In the genomic region with DNA sequence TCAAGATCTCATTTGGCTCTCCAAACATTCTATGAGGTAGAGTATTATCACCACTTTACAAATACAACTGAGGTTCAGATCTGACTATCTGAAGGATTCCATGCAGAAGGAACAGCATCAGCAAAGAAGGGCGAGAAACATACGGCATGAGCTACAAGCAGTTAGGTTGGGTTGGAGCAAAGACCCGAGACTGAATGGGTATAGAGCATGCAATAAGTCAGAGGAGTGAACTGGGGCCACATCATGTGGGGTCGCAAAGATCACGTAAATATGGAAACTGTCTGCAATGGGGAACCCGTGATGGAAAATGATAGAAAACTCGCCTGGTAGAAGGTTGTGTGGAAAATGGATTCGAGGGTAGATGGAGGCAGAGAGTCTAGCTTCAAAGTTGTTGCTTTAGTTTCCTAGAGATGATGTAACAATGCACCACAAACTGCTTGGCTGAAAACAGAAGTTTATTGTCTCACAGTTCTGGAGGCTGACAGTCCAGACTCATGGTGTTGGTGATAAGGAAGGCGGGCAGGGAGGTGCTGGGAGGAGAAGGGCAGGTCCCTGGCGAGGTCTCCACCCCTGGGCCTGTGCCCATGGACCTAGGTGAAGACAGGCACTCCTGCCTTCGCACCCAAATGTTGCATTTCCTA, we compare ENCODE assay signal across 1 cellular context.
TF ChIP-seq lines count a peak whose summit lies in the region.

No MANE protein-coding gene starts in this region.

TF ChIP-seq in K562, 482 proteins besides CTCF, POLR2A, EP300 and RAD21 (continued from another document and continues in another):
- TF ChIP-seq, protein P1, sequence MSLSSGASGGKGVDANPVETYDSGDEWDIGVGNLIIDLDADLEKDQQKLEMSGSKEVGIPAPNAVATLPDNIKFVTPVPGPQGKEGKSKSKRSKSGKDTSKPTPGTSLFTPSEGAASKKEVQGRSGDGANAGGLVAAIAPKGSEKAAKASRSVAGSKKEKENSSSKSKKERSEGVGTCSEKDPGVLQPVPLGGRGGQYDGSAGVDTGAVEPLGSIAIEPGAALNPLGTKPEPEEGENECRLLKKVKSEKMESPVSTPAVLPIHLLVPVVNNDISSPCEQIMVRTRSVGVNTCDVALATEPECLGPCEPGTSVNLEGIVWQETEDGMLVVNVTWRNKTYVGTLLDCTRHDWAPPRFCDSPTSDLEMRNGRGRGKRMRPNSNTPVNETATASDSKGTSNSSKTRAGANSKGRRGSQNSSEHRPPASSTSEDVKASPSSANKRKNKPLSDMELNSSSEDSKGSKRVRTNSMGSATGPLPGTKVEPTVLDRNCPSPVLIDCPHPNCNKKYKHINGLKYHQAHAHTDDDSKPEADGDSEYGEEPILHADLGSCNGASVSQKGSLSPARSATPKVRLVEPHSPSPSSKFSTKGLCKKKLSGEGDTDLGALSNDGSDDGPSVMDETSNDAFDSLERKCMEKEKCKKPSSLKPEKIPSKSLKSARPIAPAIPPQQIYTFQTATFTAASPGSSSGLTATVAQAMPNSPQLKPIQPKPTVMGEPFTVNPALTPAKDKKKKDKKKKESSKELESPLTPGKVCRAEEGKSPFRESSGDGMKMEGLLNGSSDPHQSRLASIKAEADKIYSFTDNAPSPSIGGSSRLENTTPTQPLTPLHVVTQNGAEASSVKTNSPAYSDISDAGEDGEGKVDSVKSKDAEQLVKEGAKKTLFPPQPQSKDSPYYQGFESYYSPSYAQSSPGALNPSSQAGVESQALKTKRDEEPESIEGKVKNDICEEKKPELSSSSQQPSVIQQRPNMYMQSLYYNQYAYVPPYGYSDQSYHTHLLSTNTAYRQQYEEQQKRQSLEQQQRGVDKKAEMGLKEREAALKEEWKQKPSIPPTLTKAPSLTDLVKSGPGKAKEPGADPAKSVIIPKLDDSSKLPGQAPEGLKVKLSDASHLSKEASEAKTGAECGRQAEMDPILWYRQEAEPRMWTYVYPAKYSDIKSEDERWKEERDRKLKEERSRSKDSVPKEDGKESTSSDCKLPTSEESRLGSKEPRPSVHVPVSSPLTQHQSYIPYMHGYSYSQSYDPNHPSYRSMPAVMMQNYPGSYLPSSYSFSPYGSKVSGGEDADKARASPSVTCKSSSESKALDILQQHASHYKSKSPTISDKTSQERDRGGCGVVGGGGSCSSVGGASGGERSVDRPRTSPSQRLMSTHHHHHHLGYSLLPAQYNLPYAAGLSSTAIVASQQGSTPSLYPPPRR (CRISPR knock-in tag; IDR thresholded peaks at IDR 0.05; ENCODE audit: borderline replicate concordance) = no peak
- TF ChIP-seq ZBTB7A (IDR thresholded peaks at IDR 0.05; ENCODE audit: borderline replicate concordance, control insufficient read depth, low read depth, low read length) = no peak
- TF ChIP-seq MBD2 (IDR thresholded peaks at IDR 0.05; ENCODE audit: borderline replicate concordance, low read depth) = no peak
- TF ChIP-seq ADNP (tag; IDR thresholded peaks at IDR 0.05) = no peak
- no peak for TF ChIP-seq SAP30 (IDR thresholded peaks at IDR 0.05; ENCODE audit: borderline replicate concordance, insufficient read depth, low read depth, low read length, poor library complexity, severe bottlenecking)
- no peak for TF ChIP-seq TOE1 (IDR thresholded peaks at IDR 0.05; ENCODE audit: borderline replicate concordance)
- TF ChIP-seq TOE1 (CRISPR knock-in tag; IDR thresholded peaks at IDR 0.05; ENCODE audit: borderline replicate concordance, low read depth) = no peak
- TF ChIP-seq TSC22D4 (tag; IDR thresholded peaks at IDR 0.05) = no peak
- no peak for TF ChIP-seq ZC3H8 (IDR thresholded peaks at IDR 0.05)
- TF ChIP-seq CBX2 (IDR thresholded peaks at IDR 0.05; ENCODE audit: insufficient read depth, low read length, poor library complexity, severe bottlenecking) = no peak
- no peak for TF ChIP-seq GABPB1 (CRISPR knock-in tag; IDR thresholded peaks at IDR 0.05)
- no peak for TF ChIP-seq SUPT5H (IDR thresholded peaks at IDR 0.05)
- no peak for TF ChIP-seq ZNF134 (CRISPR knock-in tag; conservative IDR thresholded peaks at IDR 0.05)
- no peak for TF ChIP-seq XRCC4 (IDR thresholded peaks at IDR 0.05; ENCODE audit: extremely low read depth, insufficient read depth, insufficient read length)
- no peak for TF ChIP-seq RB1 (IDR thresholded peaks at IDR 0.05; ENCODE audit: low read depth)
- no peak for TF ChIP-seq POLR2B (IDR thresholded peaks at IDR 0.05; ENCODE audit: low read depth, partially characterized antibody)
- TF ChIP-seq ZFP36 (IDR thresholded peaks at IDR 0.05; ENCODE audit: low read depth, low read length, partially characterized antibody) = peak; percentile 8
- TF ChIP-seq TEAD2 (tag; IDR thresholded peaks at IDR 0.05) = no peak
- TF ChIP-seq, protein P2, sequence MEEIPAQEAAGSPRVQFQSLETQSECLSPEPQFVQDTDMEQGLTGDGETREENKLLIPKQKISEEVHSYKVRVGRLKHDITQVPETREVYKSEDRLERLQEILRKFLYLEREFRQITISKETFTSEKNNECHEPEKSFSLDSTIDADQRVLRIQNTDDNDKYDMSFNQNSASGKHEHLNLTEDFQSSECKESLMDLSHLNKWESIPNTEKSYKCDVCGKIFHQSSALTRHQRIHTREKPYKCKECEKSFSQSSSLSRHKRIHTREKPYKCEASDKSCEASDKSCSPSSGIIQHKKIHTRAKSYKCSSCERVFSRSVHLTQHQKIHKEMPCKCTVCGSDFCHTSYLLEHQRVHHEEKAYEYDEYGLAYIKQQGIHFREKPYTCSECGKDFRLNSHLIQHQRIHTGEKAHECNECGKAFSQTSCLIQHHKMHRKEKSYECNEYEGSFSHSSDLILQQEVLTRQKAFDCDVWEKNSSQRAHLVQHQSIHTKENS (CRISPR knock-in tag; IDR thresholded peaks at IDR 0.05) = no peak
- TF ChIP-seq, protein P3, sequence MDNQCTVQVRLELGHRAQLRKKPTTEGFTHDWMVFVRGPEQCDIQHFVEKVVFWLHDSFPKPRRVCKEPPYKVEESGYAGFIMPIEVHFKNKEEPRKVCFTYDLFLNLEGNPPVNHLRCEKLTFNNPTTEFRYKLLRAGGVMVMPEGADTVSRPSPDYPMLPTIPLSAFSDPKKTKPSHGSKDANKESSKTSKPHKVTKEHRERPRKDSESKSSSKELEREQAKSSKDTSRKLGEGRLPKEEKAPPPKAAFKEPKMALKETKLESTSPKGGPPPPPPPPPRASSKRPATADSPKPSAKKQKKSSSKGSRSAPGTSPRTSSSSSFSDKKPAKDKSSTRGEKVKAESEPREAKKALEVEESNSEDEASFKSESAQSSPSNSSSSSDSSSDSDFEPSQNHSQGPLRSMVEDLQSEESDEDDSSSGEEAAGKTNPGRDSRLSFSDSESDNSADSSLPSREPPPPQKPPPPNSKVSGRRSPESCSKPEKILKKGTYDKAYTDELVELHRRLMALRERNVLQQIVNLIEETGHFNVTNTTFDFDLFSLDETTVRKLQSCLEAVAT (IDR thresholded peaks at IDR 0.05) = no peak
- TF ChIP-seq GTF2A2 (tag; IDR thresholded peaks at IDR 0.05) = no peak; the same call in 1 of the 2 replicates
- no peak for TF ChIP-seq HMG20A (CRISPR knock-in tag; conservative IDR thresholded peaks at IDR 0.05)
- TF ChIP-seq NUFIP1 (IDR thresholded peaks at IDR 0.05; ENCODE audit: partially characterized antibody) = no peak
- no peak for TF ChIP-seq ZNF561 (CRISPR knock-in tag; conservative IDR thresholded peaks at IDR 0.05)
- TF ChIP-seq, protein P4, sequence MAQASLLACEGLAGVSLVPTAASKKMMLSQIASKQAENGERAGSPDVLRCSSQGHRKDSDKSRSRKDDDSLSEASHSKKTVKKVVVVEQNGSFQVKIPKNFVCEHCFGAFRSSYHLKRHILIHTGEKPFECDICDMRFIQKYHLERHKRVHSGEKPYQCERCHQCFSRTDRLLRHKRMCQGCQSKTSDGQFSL (CRISPR knock-in tag; IDR thresholded peaks at IDR 0.05) = no peak
- TF ChIP-seq, protein P4 (tag; IDR thresholded peaks at IDR 0.05) = no peak
- TF ChIP-seq, protein P5, sequence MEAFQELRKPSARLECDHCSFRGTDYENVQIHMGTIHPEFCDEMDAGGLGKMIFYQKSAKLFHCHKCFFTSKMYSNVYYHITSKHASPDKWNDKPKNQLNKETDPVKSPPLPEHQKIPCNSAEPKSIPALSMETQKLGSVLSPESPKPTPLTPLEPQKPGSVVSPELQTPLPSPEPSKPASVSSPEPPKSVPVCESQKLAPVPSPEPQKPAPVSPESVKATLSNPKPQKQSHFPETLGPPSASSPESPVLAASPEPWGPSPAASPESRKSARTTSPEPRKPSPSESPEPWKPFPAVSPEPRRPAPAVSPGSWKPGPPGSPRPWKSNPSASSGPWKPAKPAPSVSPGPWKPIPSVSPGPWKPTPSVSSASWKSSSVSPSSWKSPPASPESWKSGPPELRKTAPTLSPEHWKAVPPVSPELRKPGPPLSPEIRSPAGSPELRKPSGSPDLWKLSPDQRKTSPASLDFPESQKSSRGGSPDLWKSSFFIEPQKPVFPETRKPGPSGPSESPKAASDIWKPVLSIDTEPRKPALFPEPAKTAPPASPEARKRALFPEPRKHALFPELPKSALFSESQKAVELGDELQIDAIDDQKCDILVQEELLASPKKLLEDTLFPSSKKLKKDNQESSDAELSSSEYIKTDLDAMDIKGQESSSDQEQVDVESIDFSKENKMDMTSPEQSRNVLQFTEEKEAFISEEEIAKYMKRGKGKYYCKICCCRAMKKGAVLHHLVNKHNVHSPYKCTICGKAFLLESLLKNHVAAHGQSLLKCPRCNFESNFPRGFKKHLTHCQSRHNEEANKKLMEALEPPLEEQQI (IDR thresholded peaks at IDR 0.05) = no peak
- TF ChIP-seq, protein P6, sequence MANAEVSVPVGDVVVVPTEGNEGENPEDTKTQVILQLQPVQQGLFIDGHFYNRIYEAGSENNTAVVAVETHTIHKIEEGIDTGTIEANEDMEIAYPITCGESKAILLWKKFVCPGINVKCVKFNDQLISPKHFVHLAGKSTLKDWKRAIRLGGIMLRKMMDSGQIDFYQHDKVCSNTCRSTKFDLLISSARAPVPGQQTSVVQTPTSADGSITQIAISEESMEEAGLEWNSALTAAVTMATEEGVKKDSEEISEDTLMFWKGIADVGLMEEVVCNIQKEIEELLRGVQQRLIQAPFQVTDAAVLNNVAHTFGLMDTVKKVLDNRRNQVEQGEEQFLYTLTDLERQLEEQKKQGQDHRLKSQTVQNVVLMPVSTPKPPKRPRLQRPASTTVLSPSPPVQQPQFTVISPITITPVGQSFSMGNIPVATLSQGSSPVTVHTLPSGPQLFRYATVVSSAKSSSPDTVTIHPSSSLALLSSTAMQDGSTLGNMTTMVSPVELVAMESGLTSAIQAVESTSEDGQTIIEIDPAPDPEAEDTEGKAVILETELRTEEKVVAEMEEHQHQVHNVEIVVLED (CRISPR knock-in tag; IDR thresholded peaks at IDR 0.05) = no peak
- TF ChIP-seq ZNF232 (CRISPR knock-in tag; IDR thresholded peaks at IDR 0.05) = no peak
- TF ChIP-seq, protein P7, sequence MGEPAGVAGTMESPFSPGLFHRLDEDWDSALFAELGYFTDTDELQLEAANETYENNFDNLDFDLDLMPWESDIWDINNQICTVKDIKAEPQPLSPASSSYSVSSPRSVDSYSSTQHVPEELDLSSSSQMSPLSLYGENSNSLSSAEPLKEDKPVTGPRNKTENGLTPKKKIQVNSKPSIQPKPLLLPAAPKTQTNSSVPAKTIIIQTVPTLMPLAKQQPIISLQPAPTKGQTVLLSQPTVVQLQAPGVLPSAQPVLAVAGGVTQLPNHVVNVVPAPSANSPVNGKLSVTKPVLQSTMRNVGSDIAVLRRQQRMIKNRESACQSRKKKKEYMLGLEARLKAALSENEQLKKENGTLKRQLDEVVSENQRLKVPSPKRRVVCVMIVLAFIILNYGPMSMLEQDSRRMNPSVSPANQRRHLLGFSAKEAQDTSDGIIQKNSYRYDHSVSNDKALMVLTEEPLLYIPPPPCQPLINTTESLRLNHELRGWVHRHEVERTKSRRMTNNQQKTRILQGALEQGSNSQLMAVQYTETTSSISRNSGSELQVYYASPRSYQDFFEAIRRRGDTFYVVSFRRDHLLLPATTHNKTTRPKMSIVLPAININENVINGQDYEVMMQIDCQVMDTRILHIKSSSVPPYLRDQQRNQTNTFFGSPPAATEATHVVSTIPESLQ (CRISPR knock-in tag; IDR thresholded peaks at IDR 0.05) = no peak
- no peak for TF ChIP-seq CHD4 (IDR thresholded peaks at IDR 0.05; ENCODE audit: insufficient read depth, insufficient replicate concordance, low read depth, low read length, poor library complexity, severe bottlenecking)
- TF ChIP-seq MAFF (IDR thresholded peaks at IDR 0.05; ENCODE audit: low read length) = no peak
- no peak for TF ChIP-seq POLR3G (IDR thresholded peaks at IDR 0.05; ENCODE audit: extremely low read depth, insufficient read length, insufficient replicate concordance)
- no peak for TF ChIP-seq NRF1 (conservative IDR thresholded peaks at IDR 0.05 in 1 of 2, IDR thresholded peaks at IDR 0.05 in 1 of 2)
- no peak for TF ChIP-seq SP2 (IDR thresholded peaks at IDR 0.05; ENCODE audit: extremely low read depth, low read depth, low read length, poor library complexity, severe bottlenecking)
- TF ChIP-seq PRPF4 (IDR thresholded peaks at IDR 0.05; ENCODE audit: insufficient read depth, low read depth, low read length, poor library complexity, severe bottlenecking) = no peak
- peak; percentile 57; the same call in 1 of the 2 replicates for TF ChIP-seq TEAD4 (IDR thresholded peaks at IDR 0.05; ENCODE audit: low read length)
- TF ChIP-seq TEAD4 (CRISPR knock-in tag; IDR thresholded peaks at IDR 0.05; ENCODE audit: borderline replicate concordance) = no peak
- TF ChIP-seq ZNF79 (CRISPR knock-in tag; IDR thresholded peaks at IDR 0.05; ENCODE audit: low read depth) = no peak
- TF ChIP-seq NR1H2 (CRISPR knock-in tag; IDR thresholded peaks at IDR 0.05) = no peak
- 0 out of 2 replicates have a peak, but pooled peaks have one; percentile 14 for TF ChIP-seq TAF7 (tag; IDR thresholded peaks at IDR 0.05)
- peak; percentile 70; the same call in 1 of the 2 replicates for TF ChIP-seq DPF2 (IDR thresholded peaks at IDR 0.05)
- TF ChIP-seq ZNF830 (CRISPR knock-in tag; IDR thresholded peaks at IDR 0.05) = no peak
- TF ChIP-seq CREBBP (IDR thresholded peaks at IDR 0.05; ENCODE audit: low read depth, low read length) = no peak
- no peak for TF ChIP-seq ZNF174 (CRISPR knock-in tag; IDR thresholded peaks at IDR 0.05)
- TF ChIP-seq MYNN (IDR thresholded peaks at IDR 0.05) = no peak
- TF ChIP-seq MYNN (CRISPR knock-in tag; IDR thresholded peaks at IDR 0.05) = no peak
- TF ChIP-seq CHCHD3 (CRISPR knock-in tag; IDR thresholded peaks at IDR 0.05) = no peak
- TF ChIP-seq, protein P8, sequence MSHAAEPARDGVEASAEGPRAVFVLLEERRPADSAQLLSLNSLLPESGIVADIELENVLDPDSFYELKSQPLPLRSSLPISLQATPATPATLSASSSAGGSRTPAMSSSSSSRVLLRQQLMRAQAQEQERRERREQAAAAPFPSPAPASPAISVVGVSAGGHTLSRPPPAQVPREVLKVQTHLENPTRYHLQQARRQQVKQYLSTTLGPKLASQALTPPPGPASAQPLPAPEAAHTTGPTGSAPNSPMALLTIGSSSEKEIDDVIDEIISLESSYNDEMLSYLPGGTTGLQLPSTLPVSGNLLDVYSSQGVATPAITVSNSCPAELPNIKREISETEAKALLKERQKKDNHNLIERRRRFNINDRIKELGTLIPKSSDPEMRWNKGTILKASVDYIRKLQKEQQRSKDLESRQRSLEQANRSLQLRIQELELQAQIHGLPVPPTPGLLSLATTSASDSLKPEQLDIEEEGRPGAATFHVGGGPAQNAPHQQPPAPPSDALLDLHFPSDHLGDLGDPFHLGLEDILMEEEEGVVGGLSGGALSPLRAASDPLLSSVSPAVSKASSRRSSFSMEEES (CRISPR knock-in tag; IDR thresholded peaks at IDR 0.05) = no peak
- TF ChIP-seq BHLHE40 (IDR thresholded peaks at IDR 0.05; ENCODE audit: low read length) = no peak
- no peak for TF ChIP-seq MTA1 (IDR thresholded peaks at IDR 0.05; ENCODE audit: borderline replicate concordance)
- TF ChIP-seq CHD1 (IDR thresholded peaks at IDR 0.05; ENCODE audit: low read length) = no peak
